8 cellular contexts compared by ENCODE assay signal in the genomic region with DNA sequence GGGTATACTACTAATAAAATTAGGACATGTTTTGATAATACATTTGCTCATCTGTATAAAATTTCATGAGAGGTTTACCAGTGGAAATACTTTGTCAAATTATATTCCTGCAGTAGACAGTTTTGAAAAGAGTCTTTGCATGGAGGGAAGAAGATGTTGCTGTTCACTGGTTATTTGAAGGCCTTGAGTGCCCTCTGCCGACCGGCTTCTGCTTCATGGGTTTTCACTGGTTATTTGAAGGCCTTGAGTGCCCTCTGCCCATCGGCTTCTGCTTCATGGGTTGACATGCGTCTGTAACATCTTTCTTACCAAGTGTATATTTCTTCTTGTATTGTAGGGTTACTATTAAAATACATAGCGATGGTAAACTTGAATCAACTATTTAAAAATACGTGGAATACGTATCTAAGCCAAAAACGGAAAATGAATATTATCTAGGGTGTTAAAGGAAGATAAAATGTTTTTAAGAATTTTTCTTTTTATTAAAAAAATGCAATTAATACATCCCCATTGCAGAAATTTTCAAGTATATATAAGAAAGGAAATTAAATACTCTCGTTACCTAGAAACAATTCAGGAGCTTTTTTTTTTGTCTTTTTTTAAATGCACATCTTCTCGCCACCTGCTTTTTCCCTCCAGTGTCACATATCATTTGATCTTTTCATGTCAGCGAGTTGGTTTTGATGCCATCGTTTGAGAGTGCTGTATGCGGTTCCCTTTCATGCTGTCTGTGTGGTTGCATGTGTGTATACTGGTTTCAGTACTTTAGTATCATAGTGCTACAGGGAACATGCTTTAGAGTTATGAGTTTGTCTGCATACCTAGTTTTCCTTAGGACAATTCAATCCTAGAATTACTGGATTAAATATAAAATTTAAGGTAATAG.
A peak's percentile ranks its signal among the peaks of the same experiment; 100 is the strongest.
DNase-seq lines count a peak whose midpoint lies in the region; ATAC-seq, FAIRE-seq and TF ChIP-seq lines count a peak whose summit lies in the region.

No MANE protein-coding gene starts in this region.

- peak; percentile 61 for FAIRE-seq in pancreas (lab: Jason Lieb, UNC)

- no peak for TF ChIP-seq EP300 in upper lobe of left lung (IDR thresholded peaks at IDR 0.05)

- TF ChIP-seq CTCF in Peyer's patch (IDR thresholded peaks at IDR 0.05): peak in 5 of 6 experiments; percentile 32 to 85 (median 78)
- peak; percentile 80 for TF ChIP-seq CTCF in foreskin keratinocyte (conservative IDR thresholded peaks at IDR 0.05)
- TF ChIP-seq CTCF in pancreas (IDR thresholded peaks at IDR 0.05): peak in 3 of 4 donors; percentile 41 to 55 (median 44)
- TF ChIP-seq CTCF in upper lobe of left lung (IDR thresholded peaks at IDR 0.05): peak in 5 of 6 experiments; percentile 27 to 59 (median 34)

- no peak overlapping the region for H3K4me3 ChIP-seq in Peyer's patch
- no peak overlapping the region for H3K4me3 ChIP-seq in pancreas
- H3K4me3 ChIP-seq in upper lobe of left lung: no peak overlapping the region

- intact Hi-C loops in pancreas (cut with DNase I): loop anchor here in 2 of 3 donors (5.0 to 10.0 kb wide), 3 partner anchors 137 to 324 kb away; no protein-coding TSS in a partner anchor

- H3K27me3 ChIP-seq in Peyer's patch: no peaks in the 10 kb centered on the region
- H3K27me3 ChIP-seq in foreskin keratinocyte: no peaks in the 10 kb centered on the region
- H3K27me3 ChIP-seq in pancreas: no peaks in the 10 kb centered on the region
- H3K27me3 ChIP-seq in upper lobe of left lung: no peaks in the 10 kb centered on the region

- DNase-seq in NOMO-1 treated with DMSO at 0.1 percent for 48 hours (lab: John Stamatoyannopoulos, UW; ENCODE audit: unreplicated experiment): peak; percentile 39
- no peak for DNase-seq in NOMO-1 treated with dmso at 0.1 percent for 144 hours (lab: John Stamatoyannopoulos, UW; ENCODE audit: unreplicated experiment)
- peak; percentile 81 to 93 (median 85) for DNase-seq in Peyer's patch
- DNase-seq in activated effector memory CD4-positive, alpha-beta T cell treated with Interleukin-2 at 50 U/mL for 16 hours: peak; percentile 40
- peak; percentile 15 to 47 for DNase-seq in foreskin keratinocyte
- DNase-seq in pancreas: peak; percentile 62 to 83 (median 74)
- DNase-seq in upper lobe of left lung: peak in 1 of 2 donors; percentile 78

- TF ChIP-seq POLR2A in Peyer's patch (IDR thresholded peaks at IDR 0.05) (no peak), upper lobe of left lung (IDR thresholded peaks at IDR 0.05) (no peak)

- H3K36me3 ChIP-seq in Peyer's patch (peaks cover 0 to 65% (median 0%) of the 10 kb centered on the region in 3 donors), pancreas (peaks cover 0 to 43% (median 14%) of the 10 kb centered on the region in 3 donors), upper lobe of left lung (peaks cover 20 to 62% (median 40%) of the 10 kb centered on the region in 4 donors)

- no peak overlapping the region for H3K27ac ChIP-seq in Peyer's patch
- no peak overlapping the region for H3K27ac ChIP-seq in foreskin keratinocyte
- no peak overlapping the region for H3K27ac ChIP-seq in pancreas
- no peak overlapping the region for H3K27ac ChIP-seq in upper lobe of left lung

- 52 to 57% methylated on average over 13 of the region's 13 CpGs for WGBS in pancreas, 2 donors
- 71 to 74% methylated on average over 13 of the region's 13 CpGs for WGBS in upper lobe of left lung, 2 donors

- H3K4me1 ChIP-seq in Peyer's patch (peaks cover 0 to 11% (median under 1%) of the 10 kb centered on the region in 4 donors), foreskin keratinocyte (peaks cover 7% of the 10 kb centered on the region), pancreas (no peaks in the 10 kb centered on the region), upper lobe of left lung (no peaks in the 10 kb centered on the region)

- H3K9me3 ChIP-seq in Peyer's patch (no peaks in the 10 kb centered on the region), pancreas (no peaks in the 10 kb centered on the region), upper lobe of left lung (no peaks in the 10 kb centered on the region)

- ATAC-seq in HG03520 (IDR thresholded peaks at IDR 0.05; ENCODE audit: unreplicated experiment) (peak; percentile 76), foreskin keratinocyte (peak; percentile 83), pancreas (peak; percentile 83 to 96 (median 95)), upper lobe of left lung (ENCODE audit: low FRiP score in 2 of 2) (peak; percentile 43 to 77)
